12 cellular contexts compared by ENCODE assay signal in the genomic region with DNA sequence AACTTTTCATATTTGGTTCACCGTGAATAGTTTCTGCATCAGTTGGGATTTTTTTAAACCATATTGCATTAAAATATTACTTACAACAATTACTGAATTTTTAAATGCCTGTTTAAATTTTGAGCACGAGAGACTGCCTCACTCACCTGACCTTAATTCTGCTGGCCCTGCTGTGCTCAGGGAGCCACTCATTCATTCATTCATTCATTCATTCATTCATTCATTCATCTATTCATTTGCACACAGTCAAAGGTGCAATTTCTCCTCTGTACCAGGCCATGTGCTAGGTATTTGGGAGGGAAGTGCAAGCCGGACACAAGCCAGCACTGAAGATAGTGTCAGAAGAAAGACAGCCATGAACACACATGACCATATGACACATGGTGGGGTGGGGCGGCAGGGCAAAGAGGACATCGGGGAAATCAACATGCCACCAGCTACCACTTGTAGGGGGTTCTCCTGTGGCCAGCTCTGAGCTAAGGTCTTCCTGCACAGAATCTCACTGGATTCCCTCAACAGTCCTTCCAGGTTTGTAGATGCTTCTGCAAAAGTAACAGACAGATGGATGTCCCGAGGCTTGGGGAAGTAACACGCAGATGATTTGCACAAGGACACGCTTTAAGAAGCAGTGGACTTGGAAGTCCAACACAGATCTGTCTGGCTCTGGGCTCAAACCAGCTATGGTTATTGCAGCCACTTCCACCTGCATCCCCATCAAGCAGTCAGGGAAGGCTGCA. TPM values are rescaled to one million over a fixed set of nuclear protein-coding genes. Genes with fewer than 3 reads are reported as not detected.
DNase-seq lines count a peak whose midpoint lies in the region; ATAC-seq and TF ChIP-seq lines count a peak whose summit lies in the region.
"Had no signal": no experiment of that assay in that cellular context is flagged by ENCODE, and none has a peak within 500 bp of the region (broad histone marks: within the 10 kb centered on the region; RNA-seq: fewer than 3 reads in every experiment).

No MANE protein-coding gene starts in this region.

- H3K27me3 Mint-ChIP-seq in activated T-cell treated with anti-CD3 and anti-CD28 coated beads, Interleukin-2, amount 50 U/mL, for 4 hours (ENCODE audit: low read depth) = peaks cover 16% of the 10 kb centered on the region
- H3K27me3 Mint-ChIP-seq in activated T-helper 1 cell treated with anti-CD3 and anti-CD28 coated beads, Interleukin-12 subunit alpha, Interleukin-12 subunit beta, Interleukin-2, Interleukin-4 antibody, amounts not matched to agents 30 ng/mL and 10 ng/mL and 1 ng/mL, durations not matched to agents 14 hours and 24 hours and 36 hours (ENCODE audit: insufficient read depth) = peaks cover 19% of the 10 kb centered on the region

- H3K4me1 ChIP-seq in lung (ENCODE audit: control insufficient read depth in 2 of 2, insufficient read depth in 2 of 2, low read length in 2 of 2) (peaks cover 0 to 10% of the 10 kb centered on the region in 2 donors), subcutaneous abdominal adipose tissue (ENCODE audit: control insufficient read depth in 5 of 5, insufficient read depth in 5 of 5, low read length in 5 of 5) (peaks cover 0 to 15% (median 4%) of the 10 kb centered on the region in 5 donors)

- H3K36me3 ChIP-seq in lung (ENCODE audit: control insufficient read depth in 2 of 2, insufficient read depth in 2 of 2, low read length in 2 of 2) (no peaks in the 10 kb centered on the region), subcutaneous abdominal adipose tissue (ENCODE audit: control insufficient read depth in 5 of 5, insufficient read depth in 5 of 5, low read length in 5 of 5) (no peaks in the 10 kb centered on the region)

- H3K9me3 Mint-ChIP-seq in activated T-cell treated with anti-CD3 and anti-CD28 coated beads, Interleukin-2, amount 50 U/mL, for 4 hours = no peaks in the 10 kb centered on the region
- H3K9me3 Mint-ChIP-seq in activated T-helper 1 cell treated with anti-CD3 and anti-CD28 coated beads, Interleukin-12 subunit alpha, Interleukin-12 subunit beta, Interleukin-2, Interleukin-4 antibody, amounts not matched to agents 30 ng/mL and 10 ng/mL and 1 ng/mL, durations not matched to agents 14 hours and 24 hours and 36 hours = no peaks in the 10 kb centered on the region
- H3K9me3 Mint-ChIP-seq: activated naive CD4-positive, alpha-beta T cell treated with anti-CD3 and anti-CD28 coated beads for 36 hours had no signal

- intact Hi-C loops in activated T-helper 1 cell treated with anti-CD3 and anti-CD28 coated beads, Interleukin-12 subunit alpha, Interleukin-12 subunit beta, Interleukin-2, Interleukin-4 antibody, amounts not matched to agents 30 ng/mL and 10 ng/mL and 1 ng/mL, durations not matched to agents 14 hours and 24 hours and 36 hours (cut with micrococcal nuclease) = no loop called here

- H3K4me1 Mint-ChIP-seq in activated T-cell treated with anti-CD3 and anti-CD28 coated beads, Interleukin-2, amount 50 U/mL, for 4 hours (ENCODE audit: low read depth) = peaks cover 3% of the 10 kb centered on the region
- peaks cover 22% of the 10 kb centered on the region for H3K4me1 Mint-ChIP-seq in activated T-helper 1 cell treated with anti-CD3 and anti-CD28 coated beads, Interleukin-12 subunit alpha, Interleukin-12 subunit beta, Interleukin-2, Interleukin-4 antibody, amounts not matched to agents 30 ng/mL and 10 ng/mL and 1 ng/mL, durations not matched to agents 14 hours and 24 hours and 36 hours (ENCODE audit: low read depth)

- DNase-seq in activated T-cell treated with anti-CD3 and anti-CD28 coated beads, Interleukin-2, amount 50 U/mL, for 4 hours = no peak
- DNase-seq in activated T-cell treated with anti-CD3 and anti-CD28 coated beads, Interleukin-2, amount 50 U/mL, for 48 hours = no peak
- DNase-seq in activated T-helper 1 cell treated with anti-CD3 and anti-CD28 coated beads, Interleukin-12 subunit alpha, Interleukin-12 subunit beta, Interleukin-2, Interleukin-4 antibody, amounts not matched to agents 30 ng/mL and 10 ng/mL and 1 ng/mL, durations not matched to agents 14 hours and 24 hours and 36 hours (ENCODE audit: low spot score) = no peak
- DNase-seq in lung (ENCODE audit: low spot score) (no peak), NAMALWA (ENCODE audit: low spot score) (no peak)
- DNase-seq: activated CD4-positive, alpha-beta T cell treated with anti-CD3 and anti-CD28 coated beads, Interleukin-2, amount 50 U/mL, for 1 hour; activated naive CD4-positive, alpha-beta T cell treated with anti-CD3 and anti-CD28 coated beads for 36 hours; NCI-H1694 treated with DMSO at 0.1 percent for 48 hours had no signal

- H3K27ac ChIP-seq in lung (ENCODE audit: low read depth in 1 of 2, low read length in 1 of 2) = peak overlapping the region in 1 of 2 donors; percentile 62
- peak overlapping the region; percentile 46 for H3K27ac ChIP-seq in subcutaneous abdominal adipose tissue (ENCODE audit: low read depth, low read length)

- peak overlapping the region; percentile 23 for H3K4me3 Mint-ChIP-seq in activated T-cell treated with anti-CD3 and anti-CD28 coated beads, Interleukin-2, amount 50 U/mL, for 4 hours
- peak overlapping the region; percentile 41 for H3K4me3 Mint-ChIP-seq in activated T-helper 1 cell treated with anti-CD3 and anti-CD28 coated beads, Interleukin-12 subunit alpha, Interleukin-12 subunit beta, Interleukin-2, Interleukin-4 antibody, amounts not matched to agents 30 ng/mL and 10 ng/mL and 1 ng/mL, durations not matched to agents 14 hours and 24 hours and 36 hours
- H3K4me3 Mint-ChIP-seq: activated naive CD4-positive, alpha-beta T cell treated with anti-CD3 and anti-CD28 coated beads for 36 hours had no signal

- ATAC-seq in activated T-cell treated with anti-CD3 and anti-CD28 coated beads, Interleukin-2, amount 50 U/mL, for 4 hours = no peak
- ATAC-seq in lung (ENCODE audit: insufficient read depth, low FRiP score) = peak; percentile 15
- ATAC-seq in HG03175 (IDR thresholded peaks at IDR 0.05; ENCODE audit: unreplicated experiment) = no peak
- no peak for ATAC-seq in HG03095 (IDR thresholded peaks at IDR 0.05; ENCODE audit: unreplicated experiment)

- H3K9me3 ChIP-seq in lung (ENCODE audit: control insufficient read depth in 2 of 2, insufficient read depth in 1 of 2, low read length in 1 of 2) = no peaks in the 10 kb centered on the region
- no peaks in the 10 kb centered on the region for H3K9me3 ChIP-seq in subcutaneous abdominal adipose tissue (ENCODE audit: control insufficient read depth in 5 of 5, low read length in 5 of 5)

- H3K36me3 Mint-ChIP-seq in activated T-cell treated with anti-CD3 and anti-CD28 coated beads, Interleukin-2, amount 50 U/mL, for 4 hours (ENCODE audit: insufficient read depth) = no peaks in the 10 kb centered on the region
- H3K36me3 Mint-ChIP-seq in activated T-helper 1 cell treated with anti-CD3 and anti-CD28 coated beads, Interleukin-12 subunit alpha, Interleukin-12 subunit beta, Interleukin-2, Interleukin-4 antibody, amounts not matched to agents 30 ng/mL and 10 ng/mL and 1 ng/mL, durations not matched to agents 14 hours and 24 hours and 36 hours (ENCODE audit: low read depth) = no peaks in the 10 kb centered on the region

- 66 to 69% methylated on average over 8 of the region's 8 CpGs for WGBS in lung, 2 donors

- no peak for TF ChIP-seq CTCF in lung (IDR thresholded peaks at IDR 0.05; ENCODE audit: control extremely low read depth, extremely low read depth)

- H3K27me3 ChIP-seq in lung (ENCODE audit: control insufficient read depth, insufficient read depth) = no peaks in the 10 kb centered on the region
- peaks cover 0 to 7% (median 3%) of the 10 kb centered on the region in 5 donors for H3K27me3 ChIP-seq in subcutaneous abdominal adipose tissue (ENCODE audit: control insufficient read depth in 5 of 5, insufficient read depth in 4 of 5, low read length in 5 of 5)

- peak overlapping the region; percentile 71 for H3K27ac Mint-ChIP-seq in activated T-helper 1 cell treated with anti-CD3 and anti-CD28 coated beads, Interleukin-12 subunit alpha, Interleukin-12 subunit beta, Interleukin-2, Interleukin-4 antibody, amounts not matched to agents 30 ng/mL and 10 ng/mL and 1 ng/mL, durations not matched to agents 14 hours and 24 hours and 36 hours
- H3K27ac Mint-ChIP-seq: activated naive CD4-positive, alpha-beta T cell treated with anti-CD3 and anti-CD28 coated beads for 36 hours had no signal

- H3K9ac ChIP-seq in subcutaneous abdominal adipose tissue (ENCODE audit: low read length in 5 of 5) = peak overlapping the region in 1 of 5 donors; percentile 0

- no peak overlapping the region for H3K4me3 ChIP-seq in lung
- H3K4me3 ChIP-seq in subcutaneous abdominal adipose tissue (ENCODE audit: low read depth in 1 of 5, low read length in 5 of 5) = peak overlapping the region in 2 of 5 donors; percentile 60 to 68

RNA-seq across cellular contexts. Expression of a gene that starts 0.6 kb away (rescaled TPM):
- total RNA-seq in activated T-cell treated with anti-CD3 and anti-CD28 coated beads, Interleukin-2, amount 50 U/mL, for 4 hours = 1 to 10 TPM; 1.3 to 2.7 (median 2.5) TPM
- 11.7 and 11.8 TPM in 2 replicates for total RNA-seq in activated T-helper 1 cell treated with anti-CD3 and anti-CD28 coated beads, Interleukin-12 subunit alpha, Interleukin-12 subunit beta, Interleukin-2, Interleukin-4 antibody, amounts not matched to agents 30 ng/mL and 10 ng/mL and 1 ng/mL, durations not matched to agents 14 hours and 24 hours and 36 hours
- total RNA-seq in lung = 10 to 100 TPM; 14.3 to 26.8 TPM
- 10 to 100 TPM in 1 of 2 donors, 1 to 10 TPM in 1; 6.6 to 72.8 TPM for polyA plus RNA-seq in lung
- total RNA-seq: H7 had no signal

RNA-seq across cellular contexts. Expression of a gene that starts 52.1 kb away (rescaled TPM):
- 1 to 10 TPM; 1.2 to 2.3 (median 1.4) TPM for total RNA-seq in activated T-cell treated with anti-CD3 and anti-CD28 coated beads, Interleukin-2, amount 50 U/mL, for 4 hours
- total RNA-seq in activated T-helper 1 cell treated with anti-CD3 and anti-CD28 coated beads, Interleukin-12 subunit alpha, Interleukin-12 subunit beta, Interleukin-2, Interleukin-4 antibody, amounts not matched to agents 30 ng/mL and 10 ng/mL and 1 ng/mL, durations not matched to agents 14 hours and 24 hours and 36 hours = 15.6 and 17.3 TPM in 2 replicates
- 10 to 100 TPM; 14.1 to 41.5 TPM for total RNA-seq in lung
- 100 to 1,000 TPM in 1 of 2 donors, 10 to 100 TPM in 1; 38.5 to 113 TPM for polyA plus RNA-seq in lung
- total RNA-seq: H7 had no signal
